In genomic region chr1:21871943-21872342, GRCh38 we compare ENCODE assay signal across 23 cellular contexts. TPM values are rescaled to one million over a fixed set of nuclear protein-coding genes. Genes with fewer than 3 reads are reported as not detected.
DNase-seq lines count a peak whose midpoint lies in the region; ATAC-seq, FAIRE-seq and TF ChIP-seq lines count a peak whose summit lies in the region.
"Had no signal": no experiment of that assay in that cellular context is flagged by ENCODE, and none has a peak within 500 bp of the region (broad histone marks: within the 10 kb centered on the region; RNA-seq: fewer than 3 reads in every experiment).

No MANE protein-coding gene starts in this region.

- H3K9ac ChIP-seq in K562 (ENCODE audit: insufficient read depth in 1 of 2, low read depth in 2 of 2, low read length in 2 of 2): no peak overlapping the region; a peak in 1 of 4 replicates
- H3K9ac ChIP-seq in neural progenitor cell: no peak overlapping the region

- H3K79me2 ChIP-seq in K562 (ENCODE audit: control insufficient read depth, insufficient read depth, low read length) (no peaks in the 10 kb centered on the region), neural progenitor cell (ENCODE audit: low read depth) (no peaks in the 10 kb centered on the region)

- H3K36me3 Mint-ChIP-seq in neural progenitor cell: peaks cover 4% of the 10 kb centered on the region

- peak overlapping the region; percentile 50 for H3K27ac Mint-ChIP-seq in neural progenitor cell
- H3K27ac Mint-ChIP-seq: activated T-helper 17 cell treated with anti-CD3 and anti-CD28 coated beads, Interleukin-2, amount 50 U/mL, for 72 hours; T-helper 2 cell treated with Interferon-gamma antibody and Interleukin-4, amounts not matched to agents 5 μg/mL and 100 μg/mL, for 36 hours had no signal

- no peak for TF ChIP-seq EP300 in K562 (IDR thresholded peaks at IDR 0.05; ENCODE audit: low read length)

- no peak overlapping the region for H2AFZ ChIP-seq in K562 (ENCODE audit: low read depth, low read length)
- H2AFZ ChIP-seq in neural progenitor cell (replicated peaks): no peak overlapping the region

- intact Hi-C loops in left ventricle myocardium inferior (cut with micrococcal nuclease) (no loop called here), Right ventricle myocardium superior (cut with DNase I) (no loop called here), K562 (cut with micrococcal nuclease) (no loop called here)

- no peaks in the 10 kb centered on the region for H4K20me1 ChIP-seq in K562 (replicated peaks; ENCODE audit: control insufficient read depth, insufficient read depth, low read length)
- H4K20me1 ChIP-seq in neural progenitor cell (ENCODE audit: low read depth): no peaks in the 10 kb centered on the region

- no peak for TF ChIP-seq POLR2A in K562 (conservative IDR thresholded peaks at IDR 0.05)

- ATAC-seq in Right ventricle myocardium superior (ENCODE audit: poor library complexity) (no peak), K562 (no peak), HG03135 (IDR thresholded peaks at IDR 0.05; ENCODE audit: unreplicated experiment) (no peak), HG02885 (IDR thresholded peaks at IDR 0.05; ENCODE audit: poor library complexity, unreplicated experiment) (no peak)
- ATAC-seq: activated CD4-positive, CD25-positive, alpha-beta regulatory T cell treated with anti-CD3 and anti-CD28 coated beads, Interleukin-2, amount 50 U/mL, for 24 hours had no signal

- no peaks in the 10 kb centered on the region for H3K9me3 ChIP-seq in left ventricle myocardium inferior (replicated peaks)
- H3K9me3 ChIP-seq in K562 (replicated peaks; ENCODE audit: control insufficient read depth, insufficient read depth, low read depth, low read length): no peaks in the 10 kb centered on the region
- H3K9me3 ChIP-seq in neural progenitor cell (ENCODE audit: low read depth): no peaks in the 10 kb centered on the region
- H3K9me3 ChIP-seq: thyroid gland had no signal

- no peak for DNase-seq in left ventricle myocardium inferior
- DNase-seq in Right ventricle myocardium superior: no peak
- DNase-seq in K562 (ENCODE audit: extremely low read depth in 1 of 4, low spot score in 3 of 4): no peak
- DNase-seq in neural progenitor cell (ENCODE audit: low spot score): no peak
- no peak for DNase-seq in DMS153 (lab: John Stamatoyannopoulos, UW)
- no peak for DNase-seq in anterior cingulate cortex (lab: John Stamatoyannopoulos, UW)
- DNase-seq: amniotic stem cell; DMS79 treated with DMSO at 0.1 percent for 48 hours; NCI-H1930; stimulated activated CD4-positive, alpha-beta T cell treated with anti-CD3 and anti-CD28 coated beads, Interleukin-2, amount 100 ng/mL, for 48 hours; thyroid gland had no signal

- 79% methylated on average over 13 of the region's 13 CpGs for WGBS in K562 (ENCODE audit: insufficient coverage, low coverage, missing lambda C conversion rate)

- no peak overlapping the region for H3K4me2 ChIP-seq in K562 (ENCODE audit: insufficient read depth, low read length)
- H3K4me2 ChIP-seq in neural progenitor cell: no peak overlapping the region

- H3K4me1 ChIP-seq in left ventricle myocardium inferior: peaks cover 35% of the 10 kb centered on the region
- peaks cover 8 to 46% of the 10 kb centered on the region in 2 experiments; a peak in 4 of 5 replicates for H3K4me1 ChIP-seq in K562 (replicated peaks in 1 of 2; ENCODE audit: control insufficient read depth in 2 of 2, insufficient read depth in 2 of 2, low read length in 2 of 2)
- H3K4me1 ChIP-seq in neural progenitor cell: peaks cover 5% of the 10 kb centered on the region

- TF ChIP-seq RAD21 in K562 (CRISPR knock-in tag; conservative IDR thresholded peaks at IDR 0.05 in 1 of 2, IDR thresholded peaks at IDR 0.05 in 1 of 2): no peak

- peaks cover 16% of the 10 kb centered on the region for H3K4me1 Mint-ChIP-seq in neural progenitor cell
- H3K4me1 Mint-ChIP-seq: activated T-helper 17 cell treated with anti-CD3 and anti-CD28 coated beads, Interleukin-2, amount 50 U/mL, for 72 hours had no signal

- H3K36me3 ChIP-seq in left ventricle myocardium inferior (peaks cover 91% of the 10 kb centered on the region), K562 (ENCODE audit: control insufficient read depth, insufficient read depth, low read length) (peaks cover 82% of the 10 kb centered on the region; the same call in 2 of the 3 replicates), neural progenitor cell (no peaks in the 10 kb centered on the region)

- no peak overlapping the region for H3K4me3 Mint-ChIP-seq in neural progenitor cell
- H3K4me3 Mint-ChIP-seq: activated T-helper 17 cell treated with anti-CD3 and anti-CD28 coated beads, Interleukin-2, amount 50 U/mL, for 72 hours; T-helper 2 cell treated with Interferon-gamma antibody and Interleukin-4, amounts not matched to agents 5 μg/mL and 100 μg/mL, for 36 hours had no signal

- H3K27me3 ChIP-seq in left ventricle myocardium inferior (ENCODE audit: low read depth): no peaks in the 10 kb centered on the region
- H3K27me3 ChIP-seq in K562 (ENCODE audit: control insufficient read depth in 2 of 2, insufficient read depth in 2 of 2, low read length in 2 of 2): no peaks in the 10 kb centered on the region
- no peaks in the 10 kb centered on the region for H3K27me3 ChIP-seq in neural progenitor cell
- H3K27me3 ChIP-seq: thyroid gland had no signal

- TF ChIP-seq CTCF in left ventricle myocardium inferior (IDR thresholded peaks at IDR 0.05; ENCODE audit: borderline replicate concordance) (no peak), K562 (IDR thresholded peaks at IDR 0.05 in 2 of 3, conservative IDR thresholded peaks at IDR 0.05 in 1 of 3; ENCODE audit: insufficient read depth in 2 of 3, low read depth in 1 of 3, low read length in 3 of 3) (no peak), neural progenitor cell (IDR thresholded peaks at IDR 0.05) (no peak)

- no peaks in the 10 kb centered on the region for H3F3A ChIP-seq in neural progenitor cell (ENCODE audit: low read depth)

- POLR2A ChIA-PET in K562 (lab: Yijun Ruan, JAX): interaction anchor here (0.7 kb wide), 1 partner anchor 9 kb away, joined by 3 read pairs; no protein-coding TSS in a partner anchor

- CTCF ChIA-PET in K562 (lab: Yijun Ruan, JAX; ENCODE audit: low intra/inter-chr PET ratio): no interaction called here

- H3K27me3 Mint-ChIP-seq in neural progenitor cell (ENCODE audit: insufficient read depth, low read depth): no peaks in the 10 kb centered on the region

- H3K9me1 ChIP-seq in K562 (ENCODE audit: control insufficient read depth, insufficient read depth, low read length): no peaks in the 10 kb centered on the region

- BruUV-seq in K562 (replicated peaks; lab: Mats Ljungman, UMichigan): no TSS peak

- H3K4me3 ChIP-seq in left ventricle myocardium inferior (no peak overlapping the region), K562 (no peak overlapping the region), neural progenitor cell (no peak overlapping the region)
- H3K4me3 ChIP-seq: thyroid gland had no signal

- H3K27ac ChIP-seq in left ventricle myocardium inferior (replicated peaks) (peak overlapping the region; percentile 16), K562 (ENCODE audit: extremely low read depth, low read depth, low read length) (no peak overlapping the region), neural progenitor cell (no peak overlapping the region)
- H3K27ac ChIP-seq: C4-2B, thyroid gland had no signal

- no peaks in the 10 kb centered on the region for H3K9me3 Mint-ChIP-seq in neural progenitor cell
- H3K9me3 Mint-ChIP-seq: activated T-helper 17 cell treated with anti-CD3 and anti-CD28 coated beads, Interleukin-2, amount 50 U/mL, for 72 hours; T-helper 2 cell treated with Interferon-gamma antibody and Interleukin-4, amounts not matched to agents 5 μg/mL and 100 μg/mL, for 36 hours had no signal

- in situ Hi-C loops in K562 (cut with MboI): no loop called here

- FAIRE-seq in K562 (lab: Jason Lieb, UNC): peak; percentile 72
- FAIRE-seq: A204.1 had no signal

TF ChIP-seq in K562, 482 proteins besides CTCF, POLR2A, EP300 and RAD21:
- TF ChIP-seq MEF2A (IDR thresholded peaks at IDR 0.05; ENCODE audit: control insufficient read depth, low read depth, low read length) (no peak), ETS2 (tag; IDR thresholded peaks at IDR 0.05; ENCODE audit: borderline replicate concordance, poor library complexity, severe bottlenecking) (no peak), ZNF551 (CRISPR knock-in tag; IDR thresholded peaks at IDR 0.05) (no peak), ZSCAN32 (CRISPR knock-in tag; IDR thresholded peaks at IDR 0.05) (no peak)

RNA-seq across cellular contexts. Expression of gene LDLRAD2, which starts 59.9 kb away (rescaled TPM):
- total RNA-seq in left ventricle myocardium inferior: not detected
- total RNA-seq in Right ventricle myocardium superior: not detected
- total RNA-seq in K562 (2011; cell fraction: chromatin; rRNA removed; ENCODE audit: low replicate concordance): not detected in 2 replicates
- total RNA-seq in K562 (2011; cell fraction: nucleolus; rRNA removed): 0.13 TPM in 1 of 2 replicates, not detected in the other
- total RNA-seq in K562 (2011; cell fraction: nucleoplasm; rRNA removed): not detected in 2 replicates
- not detected in 2 replicates for total RNA-seq in K562 (2014; rRNA removed)
- total RNA-seq in K562 (2014; rRNA removed; fragmentation: Illumina TruSeq; extraction: Trizol): not detected in 2 replicates
- not detected in 2 replicates for total RNA-seq in K562 (2015; rRNA removed; fragmentation: Illumina TruSeq; extraction: Trizol)
- not detected in 2 replicates for total RNA-seq in K562 (2021)
- polyA plus RNA-seq in K562 (2011; rRNA removed): not detected in 2 replicates
- not detected in 2 replicates for polyA plus RNA-seq in K562 (2011; cell fraction: cytosol; rRNA removed)
- 0.10 TPM in 1 of 2 replicates, not detected in the other for polyA plus RNA-seq in K562 (2011; cell fraction: nucleus; rRNA removed)
- 5.8 and 7.0 TPM in 2 replicates for polyA plus RNA-seq in K562 (2012)
- polyA plus RNA-seq in K562 (2014; fragmentation: Illumina TruSeq; extraction: Trizol): not detected in 2 replicates
- polyA plus RNA-seq in K562 (2014; fragmentation: Nextera tagmentation; extraction: Ambion mirVana): under 1 TPM; 0.45 to 0.48 TPM
- not detected in 2 replicates for polyA plus RNA-seq in K562 (2014; rRNA removed)
- polyA minus RNA-seq in K562 (2011; rRNA and poly(A)+ RNA removed): not detected in 2 replicates
- polyA minus RNA-seq in K562 (2011; cell fraction: cytosol; rRNA and poly(A)+ RNA removed): not detected in 2 replicates
- polyA minus RNA-seq in K562 (2011; cell fraction: nucleus; rRNA and poly(A)+ RNA removed): not detected in 2 replicates
- 0.67 and 1.2 TPM in 2 replicates for total RNA-seq in neural progenitor cell (ENCODE audit: low replicate concordance)
- total RNA-seq: activated CD8-positive, alpha-beta memory T cell treated with anti-CD3 and anti-CD28 coated beads for 36 hours; activated T-helper 17 cell treated with anti-CD3 and anti-CD28 coated beads, Interleukin-2, amount 50 U/mL, for 72 hours; fibroblast of villous mesenchyme; NCI-H460; osteoblast; SK-MEL-5 had no signal
